8 cellular contexts compared by ENCODE assay signal in genomic region chr16:85908444-85908843, GRCh38. TPM values are rescaled to one million over a fixed set of nuclear protein-coding genes. Genes with fewer than 3 reads are reported as not detected.
A peak's percentile ranks its signal among the peaks of the same experiment; 100 is the strongest.
DNase-seq lines count a peak whose midpoint lies in the region; ATAC-seq and TF ChIP-seq lines count a peak whose summit lies in the region.

No MANE protein-coding gene starts in this region.

- H3K36me3 ChIP-seq in suprapubic skin: no peaks in the 10 kb centered on the region

- no peaks in the 10 kb centered on the region for H3K9me3 Mint-ChIP-seq in activated naive CD4-positive, alpha-beta T cell treated with anti-CD3 and anti-CD28 coated beads, Interleukin-2, amount 10 ng/mL, durations not matched to agents 7 days and 5 days

- H3K27me3 ChIP-seq in suprapubic skin: peaks cover 17% of the 10 kb centered on the region

- H3K27ac ChIP-seq in suprapubic skin: peak overlapping the region; percentile 35

- CTCF ChIA-PET in activated naive CD4-positive, alpha-beta T cell treated with anti-CD3 and anti-CD28 coated beads, Interleukin-2, amount 10 ng/mL, durations not matched to agents 7 days and 5 days (lab: Charles Lee): no interaction called here

- TF ChIP-seq CTCF in suprapubic skin (IDR thresholded peaks at IDR 0.05): no peak

- H3K27ac Mint-ChIP-seq in activated naive CD4-positive, alpha-beta T cell treated with anti-CD3 and anti-CD28 coated beads, Interleukin-2, amount 10 ng/mL, durations not matched to agents 7 days and 5 days: peak overlapping the region; percentile 46

- no peak overlapping the region for H3K4me3 ChIP-seq in suprapubic skin

- peaks cover 11% of the 10 kb centered on the region for H3K4me1 ChIP-seq in suprapubic skin

- TF ChIP-seq POLR2A in Raji (IDR thresholded peaks at IDR 0.05; ENCODE audit: insufficient read depth, low read depth, low read length) (peak; percentile 32; the same call in 1 of the 2 replicates), suprapubic skin (IDR thresholded peaks at IDR 0.05) (no peak)

- peak; percentile 57 for ATAC-seq in HG02938 (IDR thresholded peaks at IDR 0.05; ENCODE audit: unreplicated experiment)

- 76% methylated on average over 3 of the region's 3 CpGs for WGBS in suprapubic skin

- H3K36me3 Mint-ChIP-seq in activated naive CD4-positive, alpha-beta T cell treated with anti-CD3 and anti-CD28 coated beads, Interleukin-2, amount 10 ng/mL, durations not matched to agents 7 days and 5 days: peaks cover 52% of the 10 kb centered on the region

- no peak for DNase-seq in activated naive CD4-positive, alpha-beta T cell treated with anti-CD3 and anti-CD28 coated beads, Interleukin-2, amount 10 ng/mL, durations not matched to agents 7 days and 5 days
- DNase-seq in activated naive CD4-positive, alpha-beta T cell treated with Interleukin-2 at 50 U/mL for 16 hours: no peak
- DNase-seq in suprapubic skin (ENCODE audit: low spot score in 2 of 2): no peak
- DNase-seq in stimulated activated CD4-positive, alpha-beta T cell treated with anti-CD3 and anti-CD28 coated beads, Interleukin-1b, Interleukin-23, amount 100 ng/mL, for 48 hours: no peak
- DNase-seq in kidney tubule cell (ENCODE audit: low spot score): no peak
- DNase-seq in NCI-H146 treated with DMSO at 0.1 percent for 48 hours (lab: John Stamatoyannopoulos, UW; ENCODE audit: unreplicated experiment): no peak

- no peaks in the 10 kb centered on the region for H3K27me3 Mint-ChIP-seq in activated naive CD4-positive, alpha-beta T cell treated with anti-CD3 and anti-CD28 coated beads, Interleukin-2, amount 10 ng/mL, durations not matched to agents 7 days and 5 days

- H3K4me1 Mint-ChIP-seq in activated naive CD4-positive, alpha-beta T cell treated with anti-CD3 and anti-CD28 coated beads, Interleukin-2, amount 10 ng/mL, durations not matched to agents 7 days and 5 days: peaks cover 36% of the 10 kb centered on the region

- H3K9me3 ChIP-seq in suprapubic skin: no peaks in the 10 kb centered on the region

- no peak for TF ChIP-seq EP300 in suprapubic skin (IDR thresholded peaks at IDR 0.05)

- no peak overlapping the region for H3K4me3 Mint-ChIP-seq in activated naive CD4-positive, alpha-beta T cell treated with anti-CD3 and anti-CD28 coated beads, Interleukin-2, amount 10 ng/mL, durations not matched to agents 7 days and 5 days

RNA-seq across cellular contexts. Expression of gene IRF8, which starts 9.5 kb away (rescaled TPM):
- 10 to 100 TPM in 1 of 4 donors, 1 to 10 TPM in 3; 3.5 to 13.3 (median 5.7) TPM for total RNA-seq in suprapubic skin
